Comparison of ENCODE assay signal across 19 cellular contexts in genomic region chr1:86015375-86015774, GRCh38.
DNase-seq lines count a peak whose midpoint lies in the region; ATAC-seq and TF ChIP-seq lines count a peak whose summit lies in the region.
"Had no signal": no experiment of that assay in that cellular context is flagged by ENCODE, and none has a peak within 500 bp of the region (broad histone marks: within the 10 kb centered on the region; RNA-seq: fewer than 3 reads in every experiment).

No MANE protein-coding gene starts in this region.

- no peaks in the 10 kb centered on the region for H3K27me3 Mint-ChIP-seq in CD4-positive, alpha-beta T cell
- no peaks in the 10 kb centered on the region for H3K27me3 Mint-ChIP-seq in type B pancreatic cell
- H3K27me3 Mint-ChIP-seq: CD8-positive, alpha-beta memory T cell had no signal

- CTCF ChIA-PET in CD4-positive, alpha-beta T cell (lab: Charles Lee): no interaction called here

- TF ChIP-seq CTCF in GM06990 (IDR thresholded peaks at IDR 0.05; ENCODE audit: insufficient read depth, low read length, poor library complexity, severe bottlenecking) (no peak), type B pancreatic cell (conservative IDR thresholded peaks at IDR 0.05) (no peak)
- TF ChIP-seq CTCF in CD4-positive, alpha-beta T cell (IDR thresholded peaks at IDR 0.05): no peak

- no peak overlapping the region for H3K27ac Mint-ChIP-seq in CD4-positive, alpha-beta T cell
- no peak overlapping the region for H3K27ac Mint-ChIP-seq in type B pancreatic cell
- H3K27ac Mint-ChIP-seq: CD8-positive, alpha-beta memory T cell had no signal

- H3K36me3 Mint-ChIP-seq in CD4-positive, alpha-beta T cell (ENCODE audit: low read depth): no peaks in the 10 kb centered on the region
- H3K36me3 Mint-ChIP-seq in type B pancreatic cell: no peaks in the 10 kb centered on the region
- H3K36me3 Mint-ChIP-seq: CD8-positive, alpha-beta memory T cell had no signal

- no peaks in the 10 kb centered on the region for H3K36me3 ChIP-seq in GM06990 (ENCODE audit: control insufficient read depth, insufficient read depth, low read length)

- POLR2A ChIA-PET in CD4-positive, alpha-beta T cell (lab: Charles Lee): no interaction called here

- DNase-seq in GM06990 (ENCODE audit: extremely low read depth, insufficient read length): peak; percentile 36
- no peak for DNase-seq in CD4-positive, alpha-beta T cell
- DNase-seq in NCI-H128 (lab: John Stamatoyannopoulos, UW; ENCODE audit: unreplicated experiment): no peak
- no peak for DNase-seq in type B pancreatic cell (ENCODE audit: extremely low spot score, unreplicated experiment)
- DNase-seq: Caco-2; CD8-positive, alpha-beta memory T cell; DND-41; GDM1; GOT3; H9; IMR-90; Kasumi-1; KBM-7 had no signal

- no peaks in the 10 kb centered on the region for H3K9me3 Mint-ChIP-seq in CD4-positive, alpha-beta T cell
- no peaks in the 10 kb centered on the region for H3K9me3 Mint-ChIP-seq in type B pancreatic cell
- H3K9me3 Mint-ChIP-seq: CD14-positive monocyte; CD8-positive, alpha-beta memory T cell; H9 had no signal

- no peak overlapping the region for H3K4me3 Mint-ChIP-seq in CD4-positive, alpha-beta T cell
- H3K4me3 Mint-ChIP-seq in type B pancreatic cell: no peak overlapping the region
- H3K4me3 Mint-ChIP-seq: CD14-positive monocyte; CD8-positive, alpha-beta memory T cell; H9 had no signal

- peak; percentile 2 for ATAC-seq in GM19023 (IDR thresholded peaks at IDR 0.05; ENCODE audit: unreplicated experiment)
- ATAC-seq in HG02852 (IDR thresholded peaks at IDR 0.05; ENCODE audit: unreplicated experiment): peak; percentile 43
- peak; percentile 38 for ATAC-seq in HG03039 (IDR thresholded peaks at IDR 0.05; ENCODE audit: unreplicated experiment)
- no peak for ATAC-seq in CD4-positive, alpha-beta T cell (ENCODE audit: poor library complexity)
- ATAC-seq in GM21390 (IDR thresholded peaks at IDR 0.05; ENCODE audit: unreplicated experiment): no peak

- intact Hi-C loops in CD4-positive, alpha-beta T cell (cut with DNase I, micrococcal nuclease): loop anchor here (5.0 kb wide), 2 partner anchors 708 to 1068 kb away; no protein-coding TSS in a partner anchor

- H3K9me3 ChIP-seq in CD4-positive, alpha-beta T cell (ENCODE audit: control insufficient read depth, low read length): no peaks in the 10 kb centered on the region
- H3K9me3 ChIP-seq: Caco-2 had no signal

- H3K27me3 ChIP-seq in GM06990 (replicated peaks; ENCODE audit: control insufficient read depth, insufficient read depth, low read length): no peaks in the 10 kb centered on the region
- H3K27me3 ChIP-seq in CD4-positive, alpha-beta T cell (ENCODE audit: control insufficient read depth, insufficient read depth, low read length): no peaks in the 10 kb centered on the region

- no peaks in the 10 kb centered on the region for H3K4me1 Mint-ChIP-seq in CD4-positive, alpha-beta T cell (ENCODE audit: low read depth)
- H3K4me1 Mint-ChIP-seq in type B pancreatic cell (ENCODE audit: unreplicated experiment): no peaks in the 10 kb centered on the region
- H3K4me1 Mint-ChIP-seq: CD14-positive monocyte; CD8-positive, alpha-beta memory T cell; H9 had no signal

- H3K4me3 ChIP-seq in GM06990 (replicated peaks; ENCODE audit: low read depth, low read length): no peak overlapping the region

- no peak overlapping the region for H3K27ac ChIP-seq in CD4-positive, alpha-beta T cell (ENCODE audit: low read depth, low read length)
- H3K27ac ChIP-seq: 22Rv1 had no signal

Comparison
In these comparisons a context has a peak if more than half of its experiments do, and no peak if none do; other contexts are left out.
1. ATAC-seq: peak in GM19023 (single experiment), HG02852 (single experiment) and HG03039 (single experiment); none in CD4-positive, alpha-beta T cell (single experiment) and GM21390 (single experiment).